Comparison of ENCODE assay signal across 8 cellular contexts in genomic region chr12:120469450-120470149, GRCh38. TPM values are rescaled to one million over a fixed set of nuclear protein-coding genes. Genes with fewer than 3 reads are reported as not detected.
DNase-seq lines count a peak whose midpoint lies in the region; ATAC-seq and TF ChIP-seq lines count a peak whose summit lies in the region.

A gene with protein sequence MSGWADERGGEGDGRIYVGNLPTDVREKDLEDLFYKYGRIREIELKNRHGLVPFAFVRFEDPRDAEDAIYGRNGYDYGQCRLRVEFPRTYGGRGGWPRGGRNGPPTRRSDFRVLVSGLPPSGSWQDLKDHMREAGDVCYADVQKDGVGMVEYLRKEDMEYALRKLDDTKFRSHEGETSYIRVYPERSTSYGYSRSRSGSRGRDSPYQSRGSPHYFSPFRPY (minus strand): TSS chr12:120469748. CDS start chr12:120469609, 139 bp downstream.

- peak; percentile 93 for TF ChIP-seq CTCF in GM20000 (IDR thresholded peaks at IDR 0.05; ENCODE audit: extremely low read depth, missing control alignments)

- POLR2A ChIA-PET in activated CD8-positive, alpha-beta memory T cell treated with anti-CD3 and anti-CD28 coated beads for 36 hours (lab: Charles Lee), result interaction anchor here (0.6 to 2.5 kb wide), 7 partner anchors 11 to 662 kb away, joined by 3 to 12 read pairs (median 4); partner anchors contain the start of genes DYNLL1, POP5, RNU4-2 and RPLP0

- peaks cover 12% of the 10 kb centered on the region for H3K79me1 ChIP-seq in mesenchymal stem cell (replicated peaks; ENCODE audit: low read length, poor library complexity, severe bottlenecking)

- H3K36me3 Mint-ChIP-seq in effector memory CD8-positive, alpha-beta T cell (ENCODE audit: insufficient read depth), result peaks cover 49% of the 10 kb centered on the region

- peak within 1 kb of the TSS; percentile 93 for H3K4me2 ChIP-seq in mesenchymal stem cell (ENCODE audit: low read length, poor library complexity, severe bottlenecking)

- peak within 1 kb of the TSS; percentile 93 to 100 for H3K4me3 ChIP-seq in mesenchymal stem cell (ENCODE audit: insufficient read depth in 1 of 2, low read depth in 1 of 2, low read length in 2 of 2)

- H2AK5ac ChIP-seq in mesenchymal stem cell (ENCODE audit: low read length, severe bottlenecking), result peak within 1 kb of the TSS; percentile 55

- H3K4me1 ChIP-seq in mesenchymal stem cell (ENCODE audit: control insufficient read depth, insufficient read depth, low read depth, low read length), result peaks cover 13% of the 10 kb centered on the region

- H3K23ac ChIP-seq in mesenchymal stem cell (ENCODE audit: low read length in 2 of 2), result peak within 1 kb of the TSS; percentile 87 to 100

- H3K27me3 ChIP-seq in mesenchymal stem cell (ENCODE audit: control insufficient read depth in 1 of 2, insufficient read depth in 1 of 2, low read length in 2 of 2), result no peaks in the 10 kb centered on the region

- peak within 1 kb of the TSS; percentile 99 for H4K8ac ChIP-seq in mesenchymal stem cell (ENCODE audit: low read length)

- peak within 1 kb of the TSS; percentile 88 to 92 for H3K4me3 Mint-ChIP-seq in effector memory CD8-positive, alpha-beta T cell

- peak within 1 kb of the TSS; percentile 99 to 100 for H3K18ac ChIP-seq in mesenchymal stem cell (ENCODE audit: low read depth in 1 of 2, low read length in 2 of 2)

- H2AFZ ChIP-seq in mesenchymal stem cell (ENCODE audit: low read depth, low read length), result peak within 1 kb of the TSS; percentile 99

- H2BK120ac ChIP-seq in mesenchymal stem cell (ENCODE audit: low read depth, low read length), result peak within 1 kb of the TSS; percentile 93

- no peaks in the 10 kb centered on the region for H3K9me3 Mint-ChIP-seq in effector memory CD8-positive, alpha-beta T cell

- H3K4ac ChIP-seq in mesenchymal stem cell (ENCODE audit: low read depth in 1 of 2, low read length in 2 of 2), result peak within 1 kb of the TSS; percentile 99

- DNase-seq in COLO668 (lab: John Stamatoyannopoulos, UW; ENCODE audit: unreplicated experiment) (peak; percentile 98), GM20000 (ENCODE audit: low spot score) (peak; percentile 99), HT-29 (ENCODE audit: low spot score) (peak; percentile 96), mesenchymal stem cell (peak; percentile 97)
- DNase-seq in NK-92 treated with Interleukin-12 subunit alpha and Interleukin-12 subunit beta, amount 100 ng/mL, for 24 hours (lab: John Stamatoyannopoulos, UW), result peak; percentile 89
- DNase-seq in effector memory CD8-positive, alpha-beta T cell, result peak; percentile 96 to 97 (median 97)
- peak; percentile 96 for DNase-seq in stimulated activated CD8-positive, alpha-beta memory T cell treated with anti-CD3 and anti-CD28 coated beads, Interleukin-12 subunit alpha, Interleukin-12 subunit beta, amount 100 ng/mL, for 4 hours (ENCODE audit: low read depth)

- no peaks in the 10 kb centered on the region for H3K9me3 ChIP-seq in mesenchymal stem cell (ENCODE audit: control insufficient read depth, low read length)

- peaks cover 4 to 24% of the 10 kb centered on the region in 2 experiments for H3K36me3 ChIP-seq in mesenchymal stem cell (ENCODE audit: control insufficient read depth in 1 of 2, insufficient read depth in 2 of 2, low read depth in 1 of 2, low read length in 2 of 2)

- peak within 1 kb of the TSS; percentile 99 for H4K91ac ChIP-seq in mesenchymal stem cell (ENCODE audit: low read length)

- H2BK15ac ChIP-seq in mesenchymal stem cell (ENCODE audit: low read depth, poor library complexity, severe bottlenecking), result peak within 1 kb of the TSS; percentile 100

- CTCF ChIA-PET in activated CD8-positive, alpha-beta memory T cell treated with anti-CD3 and anti-CD28 coated beads for 36 hours (lab: Charles Lee), result interaction anchor here (0.8 to 2.3 kb wide), 16 partner anchors 10 to 246 kb away, joined by 3 to 8 read pairs (median 3); a partner anchor contains a TSS

- H3K27ac Mint-ChIP-seq in effector memory CD8-positive, alpha-beta T cell, result peak within 1 kb of the TSS; percentile 91 to 92

- peak within 1 kb of the TSS; percentile 69 to 99 for H3K14ac ChIP-seq in mesenchymal stem cell (ENCODE audit: low read length in 2 of 2)

- H3K9ac ChIP-seq in mesenchymal stem cell (ENCODE audit: low read length), result peak within 1 kb of the TSS; percentile 92

- ATAC-seq in effector memory CD8-positive, alpha-beta T cell (replicated peaks), result peak; percentile 86

- H3K4me1 Mint-ChIP-seq in effector memory CD8-positive, alpha-beta T cell (ENCODE audit: low read depth in 2 of 2), result peaks cover 42 to 47% of the 10 kb centered on the region in 2 donors

- H2BK5ac ChIP-seq in mesenchymal stem cell (ENCODE audit: low read depth, low read length, poor library complexity, severe bottlenecking), result peak within 1 kb of the TSS; percentile 87

- H3K27ac ChIP-seq in mesenchymal stem cell (ENCODE audit: low read length, poor library complexity, severe bottlenecking), result peak within 1 kb of the TSS; percentile 93

- under 1% methylated on average over 65 of the region's 88 CpGs for WGBS in mesenchymal stem cell

- no peaks in the 10 kb centered on the region for H3K27me3 Mint-ChIP-seq in effector memory CD8-positive, alpha-beta T cell

- H2BK12ac ChIP-seq in mesenchymal stem cell (ENCODE audit: low read length in 2 of 2), result peak within 1 kb of the TSS; percentile 83 to 96

RNA-seq across cellular contexts. Expression of the gene that starts here (rescaled TPM):
- total RNA-seq in HT-29 (2014; rRNA removed; shearing (Covaris generic)), result 302 and 319 TPM in 2 replicates
- 100 to 1,000 TPM; 275 to 281 TPM for total RNA-seq in activated CD8-positive, alpha-beta memory T cell treated with anti-CD3 and anti-CD28 coated beads for 36 hours
- polyA plus RNA-seq in mesenchymal stem cell (2013, experiment 1 of 2), result 183 TPM
- polyA plus RNA-seq in mesenchymal stem cell (2013, experiment 2 of 2), result 189 TPM

Comparison
In these comparisons a context has a peak if more than half of its experiments do, and no peak if none do; other contexts are left out.
1. Peak in every context shown above with its lines: DNase-seq, ATAC-seq, H3K4me3 ChIP-seq and H3K27ac ChIP-seq.